8 cellular contexts compared by ENCODE assay signal in the genomic region with DNA sequence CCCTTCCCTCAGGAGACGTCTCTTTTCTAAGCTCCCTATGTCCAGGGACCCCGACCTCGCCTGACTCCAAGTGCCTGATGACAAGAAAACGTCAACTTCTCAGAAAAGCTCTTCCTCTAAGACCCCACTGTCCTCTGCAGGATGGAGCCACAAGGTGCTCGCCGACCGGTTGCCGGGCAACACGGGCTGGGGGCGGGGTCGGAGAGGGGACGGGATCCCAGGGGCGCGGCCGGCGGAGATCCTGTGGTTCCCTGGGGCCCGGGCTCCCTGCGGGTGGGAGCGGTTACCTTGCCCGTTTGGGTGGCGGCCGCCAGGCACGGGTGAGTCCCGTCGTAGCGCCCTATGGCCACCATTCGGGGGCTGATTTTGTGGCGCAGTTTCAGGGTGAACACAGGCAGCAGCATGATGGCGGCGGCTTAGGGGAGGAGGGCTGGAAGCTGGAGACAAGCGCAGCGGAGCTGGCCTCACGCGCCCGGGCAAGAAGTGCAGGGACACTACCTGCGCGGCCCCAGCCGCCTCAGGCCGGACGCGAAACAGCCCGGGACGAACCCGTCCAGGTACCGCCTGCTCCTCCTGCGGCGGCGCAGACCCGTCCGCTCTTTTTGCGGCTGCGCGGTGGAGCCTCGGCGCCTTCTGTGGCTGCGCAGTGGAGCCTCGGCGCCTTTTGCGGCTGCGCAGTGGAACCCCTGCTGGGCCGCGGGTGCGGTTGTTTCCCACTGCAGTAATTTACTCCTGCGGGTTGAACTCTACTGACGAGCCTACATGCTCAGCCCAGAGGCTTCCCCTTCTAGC. TPM values are rescaled to one million over a fixed set of nuclear protein-coding genes. Genes with fewer than 3 reads are reported as not detected.
DNase-seq lines count a peak whose midpoint lies in the region; ATAC-seq and TF ChIP-seq lines count a peak whose summit lies in the region.

Gene BBS2, minus strand, starts transcription at position 566 of the 792 bp plus-strand sequence. Its CDS starts 162 bp downstream, at position 404.

- H4K20me1 ChIP-seq in GM23338 (replicated peaks; ENCODE audit: insufficient read depth): no peaks in the 10 kb centered on the region; the same call in 1 of the 2 replicates

- CTCF ChIA-PET in RWPE1 (lab: Yijun Ruan, JAX): interaction anchor here (0.9 kb wide), 1 partner anchor 12 kb away, joined by 3 read pairs; no protein-coding TSS in a partner anchor

- H2AFZ ChIP-seq in GM23338: peak within 1 kb of the TSS; percentile 100

- no peak within 1 kb of the TSS for H3K27ac Mint-ChIP-seq in GM23338
- peak within 1 kb of the TSS; percentile 50 for H3K27ac Mint-ChIP-seq in activated T-helper 2 cell treated with anti-CD3 and anti-CD28 coated beads, Interferon-gamma antibody, Interleukin-2, Interleukin-4, amounts not matched to agents 10 μg/mL and 5 μg/mL and 100 μg/mL, durations not matched to agents 14 hours and 24 hours and 36 hours
- peak within 1 kb of the TSS; percentile 76 to 97 (median 92) for H3K27ac Mint-ChIP-seq in naive thymus-derived CD8-positive, alpha-beta T cell
- peak within 1 kb of the TSS; percentile 86 for H3K27ac Mint-ChIP-seq in stimulated activated naive B cell treated with anti-CD40 and anti-IgM and Interleukin-4, amounts not matched to agents 10 μg/mL and 1 μg/mL and 100 μg/mL, for 72 hours

- H3K4me1 ChIP-seq in GM23338 (ENCODE audit: insufficient read depth): peaks cover 9% of the 10 kb centered on the region

- H3K4me2 ChIP-seq in GM23338: peak within 1 kb of the TSS; percentile 90

- 0 out of 2 replicates have a peak, but pooled peaks cover 5% of the 10 kb centered on the region for H3F3A ChIP-seq in GM23338 (replicated peaks; ENCODE audit: low read depth)

- H3K4me3 ChIP-seq in GM23338: peak within 1 kb of the TSS; percentile 96
- H3K4me3 ChIP-seq in fibroblast of mammary gland (ENCODE audit: control insufficient read depth, low read depth, low read length): peak within 1 kb of the TSS; percentile 90

- no peaks in the 10 kb centered on the region for H3K27me3 ChIP-seq in GM23338 (ENCODE audit: insufficient read depth)

- H3K79me2 ChIP-seq in GM23338 (replicated peaks; ENCODE audit: insufficient read depth): peaks cover 3% of the 10 kb centered on the region; the same call in 1 of the 2 replicates

- H3K36me3 Mint-ChIP-seq in GM23338 (ENCODE audit: low read depth): no peaks in the 10 kb centered on the region
- no peaks in the 10 kb centered on the region for H3K36me3 Mint-ChIP-seq in activated T-helper 2 cell treated with anti-CD3 and anti-CD28 coated beads, Interferon-gamma antibody, Interleukin-2, Interleukin-4, amounts not matched to agents 10 μg/mL and 5 μg/mL and 100 μg/mL, durations not matched to agents 14 hours and 24 hours and 36 hours (ENCODE audit: low read depth)
- peaks cover 0 to 3% (median 0%) of the 10 kb centered on the region in 3 donors for H3K36me3 Mint-ChIP-seq in naive thymus-derived CD8-positive, alpha-beta T cell
- H3K36me3 Mint-ChIP-seq in stimulated activated naive B cell treated with anti-CD40 and anti-IgM and Interleukin-4, amounts not matched to agents 10 μg/mL and 1 μg/mL and 100 μg/mL, for 72 hours: no peaks in the 10 kb centered on the region

- POLR2A ChIA-PET in RWPE1 (lab: Yijun Ruan, JAX; ENCODE audit: low non-redundant PET): no interaction called here
- POLR2A ChIA-PET in naive thymus-derived CD8-positive, alpha-beta T cell (lab: Charles Lee): interaction anchor here (0.7 to 2.4 kb wide), 11 partner anchors 10 to 1018 kb away, joined by 3 to 8 read pairs (median 4); partner anchors contain the start of genes MT2A, NUDT21 and OGFOD1

- H3K27ac ChIP-seq in GM23338 (ENCODE audit: low read depth) (peak within 1 kb of the TSS; percentile 84; the same call in 1 of the 2 replicates), RWPE1 (peak within 1 kb of the TSS; percentile 90)

- peak within 1 kb of the TSS; percentile 81 for H3K4me3 Mint-ChIP-seq in GM23338
- H3K4me3 Mint-ChIP-seq in activated T-helper 2 cell treated with anti-CD3 and anti-CD28 coated beads, Interferon-gamma antibody, Interleukin-2, Interleukin-4, amounts not matched to agents 10 μg/mL and 5 μg/mL and 100 μg/mL, durations not matched to agents 14 hours and 24 hours and 36 hours (ENCODE audit: low read depth): peak within 1 kb of the TSS; percentile 79
- H3K4me3 Mint-ChIP-seq in naive thymus-derived CD8-positive, alpha-beta T cell: peak within 1 kb of the TSS; percentile 80 to 92 (median 86)
- H3K4me3 Mint-ChIP-seq in stimulated activated naive B cell treated with anti-CD40 and anti-IgM and Interleukin-4, amounts not matched to agents 10 μg/mL and 1 μg/mL and 100 μg/mL, for 72 hours: peak within 1 kb of the TSS; percentile 88 to 89

- no peaks in the 10 kb centered on the region for H3K9me3 Mint-ChIP-seq in GM23338
- H3K9me3 Mint-ChIP-seq in activated T-helper 2 cell treated with anti-CD3 and anti-CD28 coated beads, Interferon-gamma antibody, Interleukin-2, Interleukin-4, amounts not matched to agents 10 μg/mL and 5 μg/mL and 100 μg/mL, durations not matched to agents 14 hours and 24 hours and 36 hours: no peaks in the 10 kb centered on the region
- no peaks in the 10 kb centered on the region for H3K9me3 Mint-ChIP-seq in naive thymus-derived CD8-positive, alpha-beta T cell
- no peaks in the 10 kb centered on the region for H3K9me3 Mint-ChIP-seq in stimulated activated naive B cell treated with anti-CD40 and anti-IgM and Interleukin-4, amounts not matched to agents 10 μg/mL and 1 μg/mL and 100 μg/mL, for 72 hours

- TF ChIP-seq CTCF in GM23338 (conservative IDR thresholded peaks at IDR 0.05; ENCODE audit: low read depth in 2 of 2) (no peak), RWPE1 (conservative IDR thresholded peaks at IDR 0.05; ENCODE audit: low read depth) (no peak), fibroblast of mammary gland (conservative IDR thresholded peaks at IDR 0.05; ENCODE audit: control insufficient read depth, insufficient read depth, low read depth, low read length) (no peak)

- peaks cover 6% of the 10 kb centered on the region; the same call in 2 of the 3 replicates for H3K4me1 Mint-ChIP-seq in GM23338
- peaks cover 8% of the 10 kb centered on the region for H3K4me1 Mint-ChIP-seq in activated T-helper 2 cell treated with anti-CD3 and anti-CD28 coated beads, Interferon-gamma antibody, Interleukin-2, Interleukin-4, amounts not matched to agents 10 μg/mL and 5 μg/mL and 100 μg/mL, durations not matched to agents 14 hours and 24 hours and 36 hours (ENCODE audit: low read depth)
- H3K4me1 Mint-ChIP-seq in naive thymus-derived CD8-positive, alpha-beta T cell: peaks cover 21 to 60% (median 50%) of the 10 kb centered on the region in 4 donors
- peaks cover 15 to 25% of the 10 kb centered on the region in 2 donors for H3K4me1 Mint-ChIP-seq in stimulated activated naive B cell treated with anti-CD40 and anti-IgM and Interleukin-4, amounts not matched to agents 10 μg/mL and 1 μg/mL and 100 μg/mL, for 72 hours

- no peaks in the 10 kb centered on the region for H3K9me2 ChIP-seq in GM23338 (ENCODE audit: insufficient read depth)

- peaks cover 4% of the 10 kb centered on the region for H3K27me3 Mint-ChIP-seq in GM23338 (ENCODE audit: insufficient read depth, low read depth, poor library complexity)
- H3K27me3 Mint-ChIP-seq in activated T-helper 2 cell treated with anti-CD3 and anti-CD28 coated beads, Interferon-gamma antibody, Interleukin-2, Interleukin-4, amounts not matched to agents 10 μg/mL and 5 μg/mL and 100 μg/mL, durations not matched to agents 14 hours and 24 hours and 36 hours (ENCODE audit: low read depth): no peaks in the 10 kb centered on the region
- H3K27me3 Mint-ChIP-seq in naive thymus-derived CD8-positive, alpha-beta T cell: no peaks in the 10 kb centered on the region
- H3K27me3 Mint-ChIP-seq in stimulated activated naive B cell treated with anti-CD40 and anti-IgM and Interleukin-4, amounts not matched to agents 10 μg/mL and 1 μg/mL and 100 μg/mL, for 72 hours: no peaks in the 10 kb centered on the region

- peak; percentile 85 for DNase-seq in EH (ENCODE audit: low read depth)
- DNase-seq in GM23338 (ENCODE audit: low spot score): peak; percentile 90
- peak; percentile 61 to 65 for DNase-seq in Kasumi-1 (lab: John Stamatoyannopoulos, UW)
- DNase-seq in RWPE1 (ENCODE audit: low spot score): peak; percentile 86
- DNase-seq in activated T-helper 2 cell treated with anti-CD3 and anti-CD28 coated beads, Interferon-gamma antibody, Interleukin-2, Interleukin-4, amounts not matched to agents 10 μg/mL and 5 μg/mL and 100 μg/mL, durations not matched to agents 14 hours and 24 hours and 36 hours (ENCODE audit: low spot score): peak; percentile 86
- peak; percentile 69 for DNase-seq in fibroblast of mammary gland (ENCODE audit: low read depth)
- peak; percentile 86 to 96 (median 92) for DNase-seq in naive thymus-derived CD8-positive, alpha-beta T cell
- DNase-seq in stimulated activated naive B cell treated with anti-CD40 and anti-IgM and Interleukin-4, amounts not matched to agents 10 μg/mL and 1 μg/mL and 100 μg/mL, for 72 hours: peak; percentile 90

- intact Hi-C loops in activated T-helper 2 cell treated with anti-CD3 and anti-CD28 coated beads, Interferon-gamma antibody, Interleukin-2, Interleukin-4, amounts not matched to agents 10 μg/mL and 5 μg/mL and 100 μg/mL, durations not matched to agents 14 hours and 24 hours and 36 hours (cut with micrococcal nuclease): loop anchor here (5.0 kb wide), 1 partner anchor 67 kb away; the partner anchor contains the start of genes NUDT21 and OGFOD1

- peak; percentile 96 for ATAC-seq in GM23338
- peak; percentile 84 to 86 for ATAC-seq in naive thymus-derived CD8-positive, alpha-beta T cell
- ATAC-seq in stimulated activated naive B cell treated with anti-CD40 and anti-IgM and Interleukin-4, amounts not matched to agents 10 μg/mL and 1 μg/mL and 100 μg/mL, for 72 hours (replicated peaks): peak; percentile 90 to 94

- no peaks in the 10 kb centered on the region for H3K36me3 ChIP-seq in GM23338 (ENCODE audit: insufficient read depth)

TF ChIP-seq in GM23338, 12 proteins besides CTCF, POLR2A, EP300 and RAD21 (continues in another document):
- TF ChIP-seq STAT1 (IDR thresholded peaks at IDR 0.05; ENCODE audit: unreplicated experiment) (no peak), POLR2AphosphoS5 (IDR thresholded peaks at IDR 0.05; ENCODE audit: low read depth) (peak; percentile 91)

RNA-seq across cellular contexts. Expression of gene BBS2, which starts in this region (rescaled TPM):
- 19.7 and 25.2 TPM in 2 replicates for total RNA-seq in GM23338 (2014; rRNA removed; shearing (Covaris generic))
- polyA plus RNA-seq in GM23338 (2016; fragmentation: Nextera tagmentation; extraction: Ambion mirVana): 11.4 and 13.7 TPM in 2 replicates
- 11.3 and 18.0 TPM in 2 replicates for total RNA-seq in activated T-helper 2 cell treated with anti-CD3 and anti-CD28 coated beads, Interferon-gamma antibody, Interleukin-2, Interleukin-4, amounts not matched to agents 10 μg/mL and 5 μg/mL and 100 μg/mL, durations not matched to agents 14 hours and 24 hours and 36 hours
- total RNA-seq in naive thymus-derived CD8-positive, alpha-beta T cell: 100 to 1,000 TPM in 1 of 2 experiments, 10 to 100 TPM in 1; 94.7 to 107 TPM
- polyA plus RNA-seq in naive thymus-derived CD8-positive, alpha-beta T cell: 10 to 100 TPM; 35.7 to 37.6 (median 36.1) TPM

Comparison
In these comparisons a context has a peak if more than half of its experiments do, and no peak if none do; other contexts are left out.
1. Peak in every context shown above with its lines: DNase-seq, ATAC-seq, H3K4me3 ChIP-seq and H3K27ac ChIP-seq.